Comparison of ENCODE assay signal across 18 cellular contexts in genomic region chr16:81699596-81699995, GRCh38.
A peak's percentile ranks its signal among the peaks of the same experiment; 100 is the strongest.
DNase-seq lines count a peak whose midpoint lies in the region; ATAC-seq and TF ChIP-seq lines count a peak whose summit lies in the region.
"Had no signal": no experiment of that assay in that cellular context is flagged by ENCODE, and none has a peak within 500 bp of the region (broad histone marks: within the 10 kb centered on the region; RNA-seq: fewer than 3 reads in every experiment).

No MANE protein-coding gene starts in this region.

- peak overlapping the region; percentile 72 to 88 for H3K27ac Mint-ChIP-seq in activated naive CD4-positive, alpha-beta T cell treated with anti-CD3 and anti-CD28 coated beads, Interleukin-2, amount 50 U/mL, for 72 hours
- no peak overlapping the region for H3K27ac Mint-ChIP-seq in activated naive CD4-positive, alpha-beta T cell treated with anti-CD3 and anti-CD28 coated beads, Interleukin-2, amount 10 ng/mL, durations not matched to agents 7 days and 5 days
- peak overlapping the region; percentile 57 for H3K27ac Mint-ChIP-seq in glutamatergic neuron (ENCODE audit: unreplicated experiment)
- peak overlapping the region; percentile 76 for H3K27ac Mint-ChIP-seq in stimulated activated effector memory CD8-positive, alpha-beta T cell treated with anti-CD3 and anti-CD28 coated beads, Interleukin-12 subunit alpha, Interleukin-12 subunit beta, amount 100 ng/mL, for 72 hours

- H3K4me2 ChIP-seq in OCI-LY7 (ENCODE audit: low read length) = no peak overlapping the region

- no peak overlapping the region for H3K4me3 ChIP-seq in OCI-LY7 (ENCODE audit: low read depth, low read length, poor library complexity, severe bottlenecking)
- H3K4me3 ChIP-seq: SJSA1 had no signal

- no peak for TF ChIP-seq POLR2A in GM18505 (IDR thresholded peaks at IDR 0.05; ENCODE audit: borderline replicate concordance, extremely low read depth, insufficient read depth, insufficient read length)

- no peaks in the 10 kb centered on the region for H3K9me2 ChIP-seq in OCI-LY7 (ENCODE audit: insufficient read depth, low read length)

- peaks cover 2% of the 10 kb centered on the region for H3K4me1 Mint-ChIP-seq in activated naive CD4-positive, alpha-beta T cell treated with anti-CD3 and anti-CD28 coated beads, Interleukin-2, amount 10 ng/mL, durations not matched to agents 7 days and 5 days
- peaks cover 15% of the 10 kb centered on the region for H3K4me1 Mint-ChIP-seq in glutamatergic neuron (ENCODE audit: low read depth, unreplicated experiment)
- H3K4me1 Mint-ChIP-seq in stimulated activated effector memory CD8-positive, alpha-beta T cell treated with anti-CD3 and anti-CD28 coated beads, Interleukin-12 subunit alpha, Interleukin-12 subunit beta, amount 100 ng/mL, for 72 hours = peaks cover 28% of the 10 kb centered on the region

- CTCF ChIA-PET in activated naive CD4-positive, alpha-beta T cell treated with anti-CD3 and anti-CD28 coated beads, Interleukin-2, amount 10 ng/mL, durations not matched to agents 7 days and 5 days (lab: Charles Lee) = interaction anchor here (1.4 kb wide), 1 partner anchor 76 kb away, joined by 7 read pairs; no protein-coding TSS in a partner anchor
- CTCF ChIA-PET in OCI-LY7 (lab: Charles Lee; ENCODE audit: unreplicated experiment) = no interaction called here

- TF ChIP-seq CTCF in OCI-LY7 (conservative IDR thresholded peaks at IDR 0.05; ENCODE audit: low read length) = no peak
- no peak for TF ChIP-seq CTCF in glutamatergic neuron (IDR thresholded peaks at IDR 0.05; ENCODE audit: partially characterized antibody, unreplicated experiment)

- H2AFZ ChIP-seq in OCI-LY7 (ENCODE audit: low read length) = no peak overlapping the region

- H3K4me1 ChIP-seq in OCI-LY7 (ENCODE audit: insufficient read depth, low read length, poor library complexity, severe bottlenecking) = peaks cover 6% of the 10 kb centered on the region

- peaks cover 10% of the 10 kb centered on the region; the same call in 1 of the 2 replicates for H3K36me3 ChIP-seq in OCI-LY7 (ENCODE audit: insufficient read depth, low read length)

- no peaks in the 10 kb centered on the region for H3K9me3 Mint-ChIP-seq in activated naive CD4-positive, alpha-beta T cell treated with anti-CD3 and anti-CD28 coated beads, Interleukin-2, amount 50 U/mL, for 72 hours
- no peaks in the 10 kb centered on the region for H3K9me3 Mint-ChIP-seq in activated naive CD4-positive, alpha-beta T cell treated with anti-CD3 and anti-CD28 coated beads, Interleukin-2, amount 10 ng/mL, durations not matched to agents 7 days and 5 days
- H3K9me3 Mint-ChIP-seq in glutamatergic neuron (ENCODE audit: unreplicated experiment) = peaks cover 17% of the 10 kb centered on the region
- H3K9me3 Mint-ChIP-seq in stimulated activated effector memory CD8-positive, alpha-beta T cell treated with anti-CD3 and anti-CD28 coated beads, Interleukin-12 subunit alpha, Interleukin-12 subunit beta, amount 100 ng/mL, for 72 hours = no peaks in the 10 kb centered on the region

- POLR2A ChIA-PET in OCI-LY7 (lab: Charles Lee) = interaction anchor here (0.6 kb wide), 2 partner anchors 219 to 545 kb away, joined by 3 read pairs; no protein-coding TSS in a partner anchor

- no peaks in the 10 kb centered on the region for H4K20me1 ChIP-seq in OCI-LY7 (ENCODE audit: insufficient read depth, low read length)

- BruUV-seq in OCI-LY7 (replicated peaks; lab: Mats Ljungman, UMichigan) = no TSS peak

- H3K4me3 Mint-ChIP-seq in activated naive CD4-positive, alpha-beta T cell treated with anti-CD3 and anti-CD28 coated beads, Interleukin-2, amount 10 ng/mL, durations not matched to agents 7 days and 5 days = no peak overlapping the region
- peak overlapping the region; percentile 45 for H3K4me3 Mint-ChIP-seq in glutamatergic neuron (ENCODE audit: unreplicated experiment)
- H3K4me3 Mint-ChIP-seq in stimulated activated effector memory CD8-positive, alpha-beta T cell treated with anti-CD3 and anti-CD28 coated beads, Interleukin-12 subunit alpha, Interleukin-12 subunit beta, amount 100 ng/mL, for 72 hours = no peak overlapping the region

- no peaks in the 10 kb centered on the region for H3K9me3 ChIP-seq in OCI-LY7 (ENCODE audit: low read length)
- H3K9me3 ChIP-seq: SJSA1 had no signal

- no peaks in the 10 kb centered on the region for H3K36me3 Mint-ChIP-seq in activated naive CD4-positive, alpha-beta T cell treated with anti-CD3 and anti-CD28 coated beads, Interleukin-2, amount 50 U/mL, for 72 hours
- peaks cover 7% of the 10 kb centered on the region for H3K36me3 Mint-ChIP-seq in activated naive CD4-positive, alpha-beta T cell treated with anti-CD3 and anti-CD28 coated beads, Interleukin-2, amount 10 ng/mL, durations not matched to agents 7 days and 5 days
- peaks cover 4% of the 10 kb centered on the region for H3K36me3 Mint-ChIP-seq in glutamatergic neuron (ENCODE audit: unreplicated experiment)
- peaks cover 71% of the 10 kb centered on the region for H3K36me3 Mint-ChIP-seq in stimulated activated effector memory CD8-positive, alpha-beta T cell treated with anti-CD3 and anti-CD28 coated beads, Interleukin-12 subunit alpha, Interleukin-12 subunit beta, amount 100 ng/mL, for 72 hours

- H3K79me2 ChIP-seq in OCI-LY7 (ENCODE audit: insufficient read depth, low read depth, low read length) = no peaks in the 10 kb centered on the region

- no peak for DNase-seq in activated naive CD4-positive, alpha-beta T cell treated with anti-CD3 and anti-CD28 coated beads, Interleukin-2, amount 50 U/mL, for 72 hours (ENCODE audit: low spot score in 2 of 2)
- DNase-seq in activated naive CD4-positive, alpha-beta T cell treated with anti-CD3 and anti-CD28 coated beads, Interleukin-2, amount 10 ng/mL, durations not matched to agents 7 days and 5 days = no peak
- DNase-seq in OCI-LY7 (ENCODE audit: low spot score) (peak; percentile 43), glutamatergic neuron (no peak), HCEC 1CT (no peak), putamen (ENCODE audit: low spot score) (no peak)
- DNase-seq in stimulated activated effector memory CD8-positive, alpha-beta T cell treated with anti-CD3 and anti-CD28 coated beads, Interleukin-12 subunit alpha, Interleukin-12 subunit beta, amount 100 ng/mL, for 72 hours (ENCODE audit: low spot score in 2 of 2) = no peak
- DNase-seq: C1 segment of cervical spinal cord, COR-L47, KBM-7, MV-4-11, NCI-H1417, NCI-H187 treated with DMSO at 0.1 percent for 48 hours, NCI-H748 treated with DMSO at 0.1 percent for 48 hours, PC-3 had no signal

- intact Hi-C loops in OCI-LY7 (cut with micrococcal nuclease; ENCODE audit: unreplicated experiment) = no loop called here

- H3K27me3 Mint-ChIP-seq in activated naive CD4-positive, alpha-beta T cell treated with anti-CD3 and anti-CD28 coated beads, Interleukin-2, amount 10 ng/mL, durations not matched to agents 7 days and 5 days = no peaks in the 10 kb centered on the region
- peaks cover 27% of the 10 kb centered on the region for H3K27me3 Mint-ChIP-seq in glutamatergic neuron (ENCODE audit: unreplicated experiment)

- no peak overlapping the region for H3K27ac ChIP-seq in OCI-LY7 (ENCODE audit: low read depth, low read length, poor library complexity, severe bottlenecking)
- H3K27ac ChIP-seq: SJSA1 had no signal

- ATAC-seq in activated naive CD4-positive, alpha-beta T cell treated with anti-CD3 and anti-CD28 coated beads, Interleukin-2, amount 50 U/mL, for 72 hours = no peak
- no peak for ATAC-seq in stimulated activated effector memory CD8-positive, alpha-beta T cell treated with anti-CD3 and anti-CD28 coated beads, Interleukin-12 subunit alpha, Interleukin-12 subunit beta, amount 100 ng/mL, for 72 hours
- ATAC-seq in GM18505 (IDR thresholded peaks at IDR 0.05; ENCODE audit: unreplicated experiment) = no peak
- ATAC-seq: HCT116, PC-3 had no signal
